ENCODE assay signal across 23 cellular contexts in genomic region chr5:57194653-57195052, GRCh38.
"Had no signal": no experiment of that assay in that cellular context is flagged by ENCODE, and none has a peak within 500 bp of the region (broad histone marks: within the 10 kb centered on the region; RNA-seq: fewer than 3 reads in every experiment).

No MANE protein-coding gene starts in this region.

- H3K9me3 Mint-ChIP-seq: activated naive CD4-positive, alpha-beta T cell treated with anti-CD3 and anti-CD28 coated beads for 36 hours; central memory CD8-positive, alpha-beta T cell had no signal

- ATAC-seq: Panc1, Right ventricle myocardium inferior had no signal

- H3K4me3 ChIP-seq: SK-N-MC had no signal

- H3K27ac ChIP-seq: SK-N-MC had no signal

- H3K27ac Mint-ChIP-seq: activated CD8-positive, alpha-beta memory T cell treated with anti-CD3 and anti-CD28 coated beads, Interleukin-2, amount 10 ng/mL, durations not matched to agents 7 days and 5 days; activated naive CD4-positive, alpha-beta T cell treated with anti-CD3 and anti-CD28 coated beads for 36 hours; brain had no signal

- DNase-seq: activated CD4-positive, alpha-beta T cell treated with anti-CD3 and anti-CD28 coated beads for 4 hours; activated CD8-positive, alpha-beta memory T cell treated with anti-CD3 and anti-CD28 coated beads, Interleukin-2, amount 10 ng/mL, durations not matched to agents 7 days and 5 days; activated gamma-delta T cell; activated naive CD4-positive, alpha-beta T cell treated with anti-CD3 and anti-CD28 coated beads for 36 hours; activated T-cell treated with anti-CD3 and anti-CD28 coated beads, Interleukin-2, amount 50 U/mL, for 4 hours; amygdala; MM.1S; NCI-H1105; NCI-H1436; NCI-H1694 treated with DMSO at 0.1 percent for 48 hours; NCI-H2029 treated with DMSO at 0.1 percent for 48 hours; NCI-H345; NCI-H510A treated with DMSO at 0.1 percent for 48 hours; NCI-H69; NK-92 treated with Interleukin-12 subunit alpha and Interleukin-12 subunit beta, amount 100 ng/mL, for 24 hours; OCI-M1; RPMI8226; SW 1271 had no signal

- H3K4me3 Mint-ChIP-seq: activated CD8-positive, alpha-beta memory T cell treated with anti-CD3 and anti-CD28 coated beads, Interleukin-2, amount 10 ng/mL, durations not matched to agents 7 days and 5 days; activated naive CD4-positive, alpha-beta T cell treated with anti-CD3 and anti-CD28 coated beads for 36 hours; activated T-cell treated with anti-CD3 and anti-CD28 coated beads, Interleukin-2, amount 50 U/mL, for 4 hours; brain; central memory CD8-positive, alpha-beta T cell had no signal

- H3K27me3 Mint-ChIP-seq: activated CD8-positive, alpha-beta memory T cell treated with anti-CD3 and anti-CD28 coated beads, Interleukin-2, amount 10 ng/mL, durations not matched to agents 7 days and 5 days; brain; central memory CD8-positive, alpha-beta T cell had no signal
